8 cellular contexts compared by ENCODE assay signal in the genomic region with DNA sequence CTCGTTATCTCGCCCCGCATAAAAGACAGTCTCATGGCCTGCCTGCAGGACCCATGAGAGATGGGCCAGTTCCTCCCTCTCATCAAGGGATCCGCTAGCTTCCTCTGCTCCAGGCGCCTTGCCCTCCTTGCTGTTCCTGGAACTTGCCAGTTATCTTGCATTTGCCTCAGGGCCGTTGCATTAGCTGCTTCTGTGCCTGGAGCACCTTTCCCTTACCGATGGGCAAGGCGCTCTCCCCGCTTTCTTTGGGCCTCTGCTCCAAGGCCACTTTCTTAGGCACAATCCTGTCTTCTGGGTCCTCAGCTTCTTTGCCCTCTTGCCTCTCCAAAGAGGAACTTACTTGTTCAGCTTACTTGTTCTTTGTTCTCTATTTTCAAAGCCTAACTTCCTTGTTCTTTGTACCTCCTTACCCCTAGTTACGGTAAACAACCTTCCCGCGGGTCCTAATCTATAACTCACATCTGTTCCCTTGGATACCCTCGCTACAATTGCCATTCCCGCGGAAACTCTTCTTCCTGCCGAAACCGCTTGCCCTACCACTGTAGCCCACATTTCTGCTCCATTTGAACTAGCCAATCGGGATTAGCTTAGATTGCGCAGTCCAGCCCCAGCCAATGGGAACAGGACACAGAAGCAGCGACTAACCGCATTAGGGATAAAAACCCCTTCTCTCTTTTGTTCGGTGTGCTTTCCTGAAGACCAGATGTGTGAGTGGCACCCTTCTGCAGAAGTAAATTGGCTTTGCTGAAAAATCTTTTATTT. TPM values are rescaled to one million over a fixed set of nuclear protein-coding genes. Genes with fewer than 3 reads are reported as not detected.
DNase-seq lines count a peak whose midpoint lies in the region; ATAC-seq, FAIRE-seq and TF ChIP-seq lines count a peak whose summit lies in the region.

No MANE protein-coding gene starts in this region.

- no peak for TF ChIP-seq EP300 in stomach (IDR thresholded peaks at IDR 0.05)

- H3K36me3 Mint-ChIP-seq in IgD-negative memory B cell: peaks cover 5% of the 10 kb centered on the region
- H3K36me3 Mint-ChIP-seq in activated T-cell treated with anti-CD3 and anti-CD28 coated beads, Interleukin-2, amount 50 U/mL, for 4 hours (ENCODE audit: insufficient read depth): peaks cover 18% of the 10 kb centered on the region

- no peak for DNase-seq in activated T-cell treated with anti-CD3 and anti-CD28 coated beads, Interleukin-2, amount 50 U/mL, for 4 hours
- DNase-seq in kidney (no peak), stomach (peak; percentile 69)
- no peak for DNase-seq in central memory CD4-positive, alpha-beta T cell

- peak in 1 of 4 donors; percentile 32 for TF ChIP-seq POLR2A in stomach (IDR thresholded peaks at IDR 0.05)

- peak overlapping the region; percentile 91 for H3K4me2 ChIP-seq in BLaER1

- peaks cover 7% of the 10 kb centered on the region for H3K27me3 ChIP-seq in BLaER1
- H3K27me3 ChIP-seq in stomach: no peaks in the 10 kb centered on the region

- H3K4me3 ChIP-seq in BLaER1 (peak overlapping the region; percentile 99), kidney (ENCODE audit: low read length in 2 of 2) (peak overlapping the region; percentile 35 to 36), stomach (peak overlapping the region; percentile 91 to 100 (median 100))

- TF ChIP-seq CTCF in kidney (IDR thresholded peaks at IDR 0.05; ENCODE audit: borderline replicate concordance, extremely low read depth, insufficient read depth): no peak
- no peak for TF ChIP-seq CTCF in stomach (IDR thresholded peaks at IDR 0.05)

- H3K9me3 Mint-ChIP-seq in IgD-negative memory B cell: no peaks in the 10 kb centered on the region
- H3K9me3 Mint-ChIP-seq in activated T-cell treated with anti-CD3 and anti-CD28 coated beads, Interleukin-2, amount 50 U/mL, for 4 hours: no peaks in the 10 kb centered on the region

- peak overlapping the region; percentile 88 to 94 (median 90) for H3K4me3 Mint-ChIP-seq in IgD-negative memory B cell
- peak overlapping the region; percentile 60 for H3K4me3 Mint-ChIP-seq in activated T-cell treated with anti-CD3 and anti-CD28 coated beads, Interleukin-2, amount 50 U/mL, for 4 hours

- intact Hi-C loops in kidney (cut with DNase I) (no loop called here), stomach (cut with DNase I; ENCODE audit: low total_unique reads) (loop anchor here (10.0 kb wide), 1 partner anchor 73 kb away; a partner anchor contains a TSS)

- ATAC-seq in activated T-cell treated with anti-CD3 and anti-CD28 coated beads, Interleukin-2, amount 50 U/mL, for 4 hours: no peak
- ATAC-seq in HG03521 (IDR thresholded peaks at IDR 0.05; ENCODE audit: unreplicated experiment) (no peak), HG03342 (IDR thresholded peaks at IDR 0.05; ENCODE audit: unreplicated experiment) (no peak)

- peaks cover 39% of the 10 kb centered on the region for H4K20me1 ChIP-seq in BLaER1

- no peaks in the 10 kb centered on the region for H3K27me3 Mint-ChIP-seq in IgD-negative memory B cell
- peaks cover 14% of the 10 kb centered on the region for H3K27me3 Mint-ChIP-seq in activated T-cell treated with anti-CD3 and anti-CD28 coated beads, Interleukin-2, amount 50 U/mL, for 4 hours (ENCODE audit: low read depth)

- H3K9ac ChIP-seq in BLaER1: peak overlapping the region; percentile 53
- no peak overlapping the region for H3K9ac ChIP-seq in kidney (ENCODE audit: low read length in 2 of 2)

- peaks cover 27% of the 10 kb centered on the region for H3K36me3 ChIP-seq in BLaER1
- H3K36me3 ChIP-seq in kidney (ENCODE audit: control insufficient read depth in 1 of 2, insufficient read depth in 2 of 2, low read length in 2 of 2): peaks cover 2 to 10% of the 10 kb centered on the region in 2 donors
- H3K36me3 ChIP-seq in stomach: peaks cover 11 to 23% (median 19%) of the 10 kb centered on the region in 4 donors

- H3K27ac Mint-ChIP-seq in IgD-negative memory B cell: peak overlapping the region; percentile 92 to 99 (median 92)

- 19 to 31% (median 25%) methylated on average over 22 of the region's 22 CpGs for WGBS in stomach, 5 donors

- H3K4me1 ChIP-seq in BLaER1 (peaks cover 40% of the 10 kb centered on the region), kidney (ENCODE audit: control insufficient read depth in 1 of 2, insufficient read depth in 1 of 2, low read depth in 1 of 2, low read length in 2 of 2) (peaks cover 14 to 21% of the 10 kb centered on the region in 2 donors), stomach (peaks cover 45 to 84% (median 70%) of the 10 kb centered on the region in 4 donors)

- no peak for FAIRE-seq in kidney (lab: Jason Lieb, UNC)

- peak overlapping the region; percentile 64 for H3K27ac ChIP-seq in BLaER1
- peak overlapping the region in 1 of 2 donors; percentile 26 for H3K27ac ChIP-seq in kidney (ENCODE audit: low read depth in 2 of 2, low read length in 2 of 2)
- peak overlapping the region; percentile 86 to 95 (median 91) for H3K27ac ChIP-seq in stomach

- H3K4me1 Mint-ChIP-seq in IgD-negative memory B cell: peaks cover 34 to 56% (median 49%) of the 10 kb centered on the region in 3 donors
- H3K4me1 Mint-ChIP-seq in activated T-cell treated with anti-CD3 and anti-CD28 coated beads, Interleukin-2, amount 50 U/mL, for 4 hours (ENCODE audit: low read depth): peaks cover 44% of the 10 kb centered on the region

- no peaks in the 10 kb centered on the region for H3K9me3 ChIP-seq in BLaER1
- no peaks in the 10 kb centered on the region for H3K9me3 ChIP-seq in kidney (ENCODE audit: control insufficient read depth in 1 of 2, low read length in 2 of 2)
- no peaks in the 10 kb centered on the region for H3K9me3 ChIP-seq in stomach

RNA-seq across cellular contexts. Expression of a gene that starts 0.9 kb away (rescaled TPM):
- 112 TPM for polyA plus RNA-seq in IgD-negative memory B cell
- 100 to 1,000 TPM; 193 to 218 (median 208) TPM for total RNA-seq in activated T-cell treated with anti-CD3 and anti-CD28 coated beads, Interleukin-2, amount 50 U/mL, for 4 hours
- total RNA-seq in kidney: 78.2 TPM
- 76.1 TPM for polyA plus RNA-seq in kidney (ENCODE audit: insufficient read depth, low read depth, low replicate concordance)
- 10 to 100 TPM; 13.4 to 83.4 (median 33.4) TPM for total RNA-seq in stomach
- 10 to 100 TPM; 33.4 to 59.7 (median 50.9) TPM for polyA plus RNA-seq in stomach

RNA-seq across cellular contexts. Expression of a gene that starts 23.7 kb away (rescaled TPM):
- 0.15 TPM for polyA plus RNA-seq in IgD-negative memory B cell
- total RNA-seq in activated T-cell treated with anti-CD3 and anti-CD28 coated beads, Interleukin-2, amount 50 U/mL, for 4 hours: not detected
- total RNA-seq in kidney: 8.2 TPM
- 0.86 TPM for polyA plus RNA-seq in kidney (ENCODE audit: insufficient read depth, low read depth, low replicate concordance)
- 1 to 10 TPM in 4 of 5 donors, under 1 TPM in 1; 0.55 to 7.6 (median 2.9) TPM for total RNA-seq in stomach
- polyA plus RNA-seq in stomach: 1 to 10 TPM in 1 of 3 donors, under 1 TPM in 2; 0.43 to 2.0 (median 0.92) TPM

Comparison
In these comparisons a context has a peak if more than half of its experiments do, and no peak if none do; other contexts are left out.
1. H3K4me3 ChIP-seq: peak in every context shown above with its lines; median percentile 100 in stomach; 99 in BLaER1; 36 in kidney.